ENCODE assay signal across 26 cellular contexts in genomic region chr7:36600314-36600682, GRCh38.
DNase-seq lines count a peak whose midpoint lies in the region; ATAC-seq lines count a peak whose summit lies in the region.
"Had no signal": no experiment of that assay in that cellular context is flagged by ENCODE, and none has a peak within 500 bp of the region (broad histone marks: within the 10 kb centered on the region; RNA-seq: fewer than 3 reads in every experiment).

No MANE protein-coding gene starts in this region.

- no peaks in the 10 kb centered on the region for H3K9me3 Mint-ChIP-seq in activated naive CD4-positive, alpha-beta T cell treated with anti-CD3 and anti-CD28 coated beads, Interleukin-2, amount 50 U/mL, for 24 hours
- no peaks in the 10 kb centered on the region for H3K9me3 Mint-ChIP-seq in activated naive CD4-positive, alpha-beta T cell treated with anti-CD3 and anti-CD28 coated beads, Interleukin-2, amount 10 ng/mL, durations not matched to agents 7 days and 5 days
- no peaks in the 10 kb centered on the region for H3K9me3 Mint-ChIP-seq in immature natural killer cell
- no peaks in the 10 kb centered on the region for H3K9me3 Mint-ChIP-seq in stimulated activated effector memory CD8-positive, alpha-beta T cell treated with anti-CD3 and anti-CD28 coated beads, Interleukin-12 subunit alpha, Interleukin-12 subunit beta, amount 100 ng/mL, for 72 hours
- H3K9me3 Mint-ChIP-seq: activated T-helper 1 cell treated with anti-CD3 and anti-CD28 coated beads, Interleukin-12 subunit alpha, Interleukin-12 subunit beta, Interleukin-2, Interleukin-4 antibody, amounts not matched to agents 30 ng/mL and 10 ng/mL and 1 ng/mL, durations not matched to agents 14 hours and 24 hours and 36 hours; H9; nephron had no signal

- H3K27me3 Mint-ChIP-seq in activated naive CD4-positive, alpha-beta T cell treated with anti-CD3 and anti-CD28 coated beads, Interleukin-2, amount 50 U/mL, for 24 hours: no peaks in the 10 kb centered on the region
- H3K27me3 Mint-ChIP-seq in activated naive CD4-positive, alpha-beta T cell treated with anti-CD3 and anti-CD28 coated beads, Interleukin-2, amount 10 ng/mL, durations not matched to agents 7 days and 5 days: no peaks in the 10 kb centered on the region
- H3K27me3 Mint-ChIP-seq in immature natural killer cell (ENCODE audit: low read depth in 3 of 3): peaks cover 3 to 57% (median 20%) of the 10 kb centered on the region in 3 donors

- peaks cover 44% of the 10 kb centered on the region for H3K4me1 Mint-ChIP-seq in activated naive CD4-positive, alpha-beta T cell treated with anti-CD3 and anti-CD28 coated beads, Interleukin-2, amount 50 U/mL, for 24 hours
- peaks cover 32% of the 10 kb centered on the region for H3K4me1 Mint-ChIP-seq in activated naive CD4-positive, alpha-beta T cell treated with anti-CD3 and anti-CD28 coated beads, Interleukin-2, amount 10 ng/mL, durations not matched to agents 7 days and 5 days
- H3K4me1 Mint-ChIP-seq in immature natural killer cell: peaks cover 19 to 78% of the 10 kb centered on the region in 2 donors
- H3K4me1 Mint-ChIP-seq in stimulated activated effector memory CD8-positive, alpha-beta T cell treated with anti-CD3 and anti-CD28 coated beads, Interleukin-12 subunit alpha, Interleukin-12 subunit beta, amount 100 ng/mL, for 72 hours: peaks cover 79% of the 10 kb centered on the region

- H3K27ac Mint-ChIP-seq in activated naive CD4-positive, alpha-beta T cell treated with anti-CD3 and anti-CD28 coated beads, Interleukin-2, amount 50 U/mL, for 24 hours: peak overlapping the region; percentile 42
- H3K27ac Mint-ChIP-seq in activated naive CD4-positive, alpha-beta T cell treated with anti-CD3 and anti-CD28 coated beads, Interleukin-2, amount 10 ng/mL, durations not matched to agents 7 days and 5 days: no peak overlapping the region
- peak overlapping the region; percentile 56 to 84 (median 71) for H3K27ac Mint-ChIP-seq in immature natural killer cell
- H3K27ac Mint-ChIP-seq in stimulated activated effector memory CD8-positive, alpha-beta T cell treated with anti-CD3 and anti-CD28 coated beads, Interleukin-12 subunit alpha, Interleukin-12 subunit beta, amount 100 ng/mL, for 72 hours: peak overlapping the region; percentile 81
- H3K27ac Mint-ChIP-seq: H9 had no signal

- H3K4me3 Mint-ChIP-seq in activated naive CD4-positive, alpha-beta T cell treated with anti-CD3 and anti-CD28 coated beads, Interleukin-2, amount 50 U/mL, for 24 hours: no peak overlapping the region
- H3K4me3 Mint-ChIP-seq in activated naive CD4-positive, alpha-beta T cell treated with anti-CD3 and anti-CD28 coated beads, Interleukin-2, amount 10 ng/mL, durations not matched to agents 7 days and 5 days: no peak overlapping the region
- no peak overlapping the region for H3K4me3 Mint-ChIP-seq in immature natural killer cell
- H3K4me3 Mint-ChIP-seq in stimulated activated effector memory CD8-positive, alpha-beta T cell treated with anti-CD3 and anti-CD28 coated beads, Interleukin-12 subunit alpha, Interleukin-12 subunit beta, amount 100 ng/mL, for 72 hours: no peak overlapping the region
- H3K4me3 Mint-ChIP-seq: activated T-helper 1 cell treated with anti-CD3 and anti-CD28 coated beads, Interleukin-12 subunit alpha, Interleukin-12 subunit beta, Interleukin-2, Interleukin-4 antibody, amounts not matched to agents 30 ng/mL and 10 ng/mL and 1 ng/mL, durations not matched to agents 14 hours and 24 hours and 36 hours; H9; nephron had no signal

- H3K36me3 Mint-ChIP-seq in activated naive CD4-positive, alpha-beta T cell treated with anti-CD3 and anti-CD28 coated beads, Interleukin-2, amount 50 U/mL, for 24 hours: no peaks in the 10 kb centered on the region
- no peaks in the 10 kb centered on the region for H3K36me3 Mint-ChIP-seq in activated naive CD4-positive, alpha-beta T cell treated with anti-CD3 and anti-CD28 coated beads, Interleukin-2, amount 10 ng/mL, durations not matched to agents 7 days and 5 days
- peaks cover 7 to 48% (median 36%) of the 10 kb centered on the region in 3 donors for H3K36me3 Mint-ChIP-seq in immature natural killer cell
- peaks cover 65% of the 10 kb centered on the region for H3K36me3 Mint-ChIP-seq in stimulated activated effector memory CD8-positive, alpha-beta T cell treated with anti-CD3 and anti-CD28 coated beads, Interleukin-12 subunit alpha, Interleukin-12 subunit beta, amount 100 ng/mL, for 72 hours

- no peak for DNase-seq in activated naive CD4-positive, alpha-beta T cell treated with anti-CD3 and anti-CD28 coated beads, Interleukin-2, amount 10 ng/mL, durations not matched to agents 7 days and 5 days
- DNase-seq in NCI-H510A treated with DMSO at 0.1 percent for 48 hours (lab: John Stamatoyannopoulos, UW) (peak; percentile 80), immature natural killer cell (no peak)
- no peak for DNase-seq in stimulated activated effector memory CD8-positive, alpha-beta T cell treated with anti-CD3 and anti-CD28 coated beads, Interleukin-12 subunit alpha, Interleukin-12 subunit beta, amount 100 ng/mL, for 72 hours (ENCODE audit: low spot score in 2 of 2)
- DNase-seq: ACHN; activated CD4-positive, alpha-beta T cell treated with anti-CD3 and anti-CD28 coated beads for 48 hours; central memory CD4-positive, alpha-beta T cell; DND-41; dorsolateral prefrontal cortex; H9; hypothalamus; left ventricle myocardium superior; pancreas; PC-9; retina; SHP77; small intestine; stimulated activated CD4-positive, alpha-beta T cell treated with anti-CD3 and anti-CD28 coated beads, Interleukin-1b, Interleukin-23, amount 100 ng/mL, for 48 hours; stimulated activated CD8-positive, alpha-beta memory T cell treated with anti-CD3 and anti-CD28 coated beads, Interleukin-4, amount 100 ng/mL, for 48 hours; T-helper 9 cell had no signal

- ATAC-seq in stimulated activated effector memory CD8-positive, alpha-beta T cell treated with anti-CD3 and anti-CD28 coated beads, Interleukin-12 subunit alpha, Interleukin-12 subunit beta, amount 100 ng/mL, for 72 hours: no peak
- no peak for ATAC-seq in GM19324 (IDR thresholded peaks at IDR 0.05; ENCODE audit: low FRiP score, unreplicated experiment)
- ATAC-seq in GM21528 (IDR thresholded peaks at IDR 0.05; ENCODE audit: low FRiP score, unreplicated experiment): no peak
- ATAC-seq in HG03571 (IDR thresholded peaks at IDR 0.05; ENCODE audit: unreplicated experiment): no peak
- ATAC-seq: left ventricle myocardium superior had no signal

- CTCF ChIA-PET in activated naive CD4-positive, alpha-beta T cell treated with anti-CD3 and anti-CD28 coated beads, Interleukin-2, amount 10 ng/mL, durations not matched to agents 7 days and 5 days (lab: Charles Lee): no interaction called here
